ENCODE assay signal across 1 cellular context in the genomic region with DNA sequence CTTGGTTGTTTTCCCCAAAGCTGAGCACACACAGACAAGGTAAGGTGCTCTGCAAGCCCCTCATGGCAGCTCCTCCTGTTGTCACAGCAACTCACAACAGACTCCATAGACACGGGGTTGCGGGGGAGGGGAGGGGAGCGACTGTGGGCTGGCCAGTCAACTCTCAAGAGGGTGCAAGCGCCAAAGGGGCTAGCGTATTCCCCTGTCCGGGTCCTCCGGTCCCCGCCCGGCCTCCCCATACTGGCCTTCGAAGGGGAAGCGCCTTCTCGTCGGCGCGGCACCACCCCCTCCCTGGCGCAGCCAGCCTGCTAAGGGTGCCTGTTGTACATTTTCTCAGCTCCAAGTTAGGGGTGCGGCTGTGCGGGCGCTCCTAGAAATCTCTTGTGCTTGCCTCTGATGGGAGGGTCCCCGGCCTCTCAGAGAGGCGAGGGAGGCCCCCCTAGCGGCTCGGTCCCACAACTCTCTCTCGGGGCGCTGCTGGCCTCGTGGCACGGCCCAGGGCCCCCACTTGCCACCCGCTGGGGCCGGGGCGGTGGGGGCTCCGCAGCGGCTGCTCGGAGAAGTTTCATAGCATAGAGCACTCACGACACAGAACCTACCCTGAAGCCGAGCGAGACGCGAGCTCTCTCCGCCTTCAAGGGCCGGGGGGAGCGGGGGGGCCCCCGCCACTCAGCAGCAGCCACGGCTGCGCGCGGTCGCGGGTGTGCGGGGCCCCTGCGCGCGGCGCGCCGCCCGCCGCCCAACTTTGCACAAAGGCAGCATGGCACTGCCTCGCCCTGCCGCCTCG.
A peak's percentile ranks its signal among the peaks of the same experiment; 100 is the strongest.
TF ChIP-seq lines count a peak whose summit lies in the region.

No MANE protein-coding gene starts in this region.

TF ChIP-seq in HepG2, 621 proteins besides CTCF, POLR2A, EP300 and RAD21 (continued from another document):
- TF ChIP-seq AHDC1 (CRISPR knock-in tag; IDR thresholded peaks at IDR 0.05; ENCODE audit: borderline replicate concordance) (no peak), RFX1 (IDR thresholded peaks at IDR 0.05) (peak; percentile 67), RXRB (CRISPR knock-in tag; IDR thresholded peaks at IDR 0.05; ENCODE audit: borderline replicate concordance) (no peak), ZSCAN25 (CRISPR knock-in tag; IDR thresholded peaks at IDR 0.05) (peak; percentile 85; the same call in 1 of the 2 replicates), ZNF619 (CRISPR knock-in tag; IDR thresholded peaks at IDR 0.05) (no peak), ZNF281 (CRISPR knock-in tag; IDR thresholded peaks at IDR 0.05; ENCODE audit: borderline replicate concordance) (peak; percentile 34; the same call in 1 of the 2 replicates), ZNF558 (CRISPR knock-in tag; IDR thresholded peaks at IDR 0.05; ENCODE audit: borderline replicate concordance) (no peak; the same call in 1 of the 2 replicates), ZMYM4 (CRISPR knock-in tag; IDR thresholded peaks at IDR 0.05) (no peak), KDM2A (CRISPR knock-in tag; IDR thresholded peaks at IDR 0.05; ENCODE audit: borderline replicate concordance, low read depth) (peak; percentile 8; the same call in 1 of the 2 replicates), RFX3 (CRISPR knock-in tag; IDR thresholded peaks at IDR 0.05) (peak; percentile 43; the same call in 1 of the 2 replicates), SRY (CRISPR knock-in tag; IDR thresholded peaks at IDR 0.05) (no peak), AKAP8 (CRISPR knock-in tag; IDR thresholded peaks at IDR 0.05) (no peak), ZNF451 (CRISPR knock-in tag; IDR thresholded peaks at IDR 0.05) (no peak)
- TF ChIP-seq, protein P1, sequence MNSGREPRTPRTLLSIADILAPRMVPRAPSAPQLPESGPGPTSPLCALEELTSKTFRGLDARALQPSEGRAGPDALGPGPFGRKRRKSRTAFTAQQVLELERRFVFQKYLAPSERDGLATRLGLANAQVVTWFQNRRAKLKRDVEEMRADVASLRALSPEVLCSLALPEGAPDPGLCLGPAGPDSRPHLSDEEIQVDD (CRISPR knock-in tag; IDR thresholded peaks at IDR 0.05; ENCODE audit: borderline replicate concordance) = no peak
- TF ChIP-seq, protein P2, sequence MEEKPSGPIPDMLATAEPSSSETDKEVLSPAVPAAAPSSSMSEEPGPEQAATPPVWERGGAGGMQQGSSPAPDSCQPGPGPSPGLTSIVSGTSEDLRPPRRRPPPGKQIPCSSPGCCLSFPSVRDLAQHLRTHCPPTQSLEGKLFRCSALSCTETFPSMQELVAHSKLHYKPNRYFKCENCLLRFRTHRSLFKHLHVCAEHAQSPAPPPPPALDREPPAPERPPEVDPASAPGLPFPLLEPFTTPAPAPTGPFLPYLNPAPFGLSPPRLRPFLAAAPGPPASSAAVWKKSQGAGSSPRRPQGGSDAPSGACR (CRISPR knock-in tag; IDR thresholded peaks at IDR 0.05) = no peak
- TF ChIP-seq, protein P3, sequence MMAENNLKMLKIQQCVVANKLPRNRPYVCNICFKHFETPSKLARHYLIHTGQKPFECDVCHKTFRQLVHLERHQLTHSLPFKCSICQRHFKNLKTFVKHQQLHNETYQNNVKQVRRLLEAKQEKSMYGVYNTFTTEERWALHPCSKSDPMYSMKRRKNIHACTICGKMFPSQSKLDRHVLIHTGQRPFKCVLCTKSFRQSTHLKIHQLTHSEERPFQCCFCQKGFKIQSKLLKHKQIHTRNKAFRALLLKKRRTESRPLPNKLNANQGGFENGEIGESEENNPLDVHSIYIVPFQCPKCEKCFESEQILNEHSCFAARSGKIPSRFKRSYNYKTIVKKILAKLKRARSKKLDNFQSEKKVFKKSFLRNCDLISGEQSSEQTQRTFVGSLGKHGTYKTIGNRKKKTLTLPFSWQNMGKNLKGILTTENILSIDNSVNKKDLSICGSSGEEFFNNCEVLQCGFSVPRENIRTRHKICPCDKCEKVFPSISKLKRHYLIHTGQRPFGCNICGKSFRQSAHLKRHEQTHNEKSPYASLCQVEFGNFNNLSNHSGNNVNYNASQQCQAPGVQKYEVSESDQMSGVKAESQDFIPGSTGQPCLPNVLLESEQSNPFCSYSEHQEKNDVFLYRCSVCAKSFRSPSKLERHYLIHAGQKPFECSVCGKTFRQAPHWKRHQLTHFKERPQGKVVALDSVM (CRISPR knock-in tag; IDR thresholded peaks at IDR 0.05) = peak; percentile 22; the same call in 1 of the 2 replicates
